ENCODE assay signal across 8 cellular contexts in the genomic region with DNA sequence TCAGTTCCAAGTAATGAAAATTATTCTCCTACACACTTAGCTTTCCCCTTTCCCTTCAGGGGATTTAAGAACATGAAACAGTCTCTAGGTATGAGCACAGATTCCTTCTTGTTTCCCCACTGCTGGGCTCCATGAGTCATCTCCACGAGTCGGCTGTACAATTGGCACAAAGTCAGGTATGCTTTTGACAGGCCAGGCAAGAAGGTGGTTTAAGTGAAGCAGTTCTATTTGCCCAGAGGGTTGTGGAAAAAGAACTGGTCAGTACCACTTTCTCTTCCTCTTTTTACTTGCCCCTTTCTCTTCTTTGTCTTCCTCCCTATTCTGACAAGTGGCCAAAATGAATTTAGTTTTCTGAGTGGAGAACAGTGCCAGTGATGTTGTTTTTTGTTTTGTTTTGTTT. TPM values are rescaled to one million over a fixed set of nuclear protein-coding genes. Genes with fewer than 3 reads are reported as not detected.
DNase-seq lines count a peak whose midpoint lies in the region; ATAC-seq and TF ChIP-seq lines count a peak whose summit lies in the region.

No MANE protein-coding gene starts in this region.

- H3K9me2 ChIP-seq in OCI-LY7 (ENCODE audit: insufficient read depth, low read length): no peaks in the 10 kb centered on the region

- POLR2A ChIA-PET in activated CD4-positive, alpha-beta T cell treated with anti-CD3 and anti-CD28 coated beads, Interleukin-2, amount 10 ng/mL, durations not matched to agents 7 days and 5 days (lab: Charles Lee): no interaction called here
- POLR2A ChIA-PET in OCI-LY7 (lab: Charles Lee): no interaction called here

- no peak overlapping the region for H2AFZ ChIP-seq in OCI-LY7 (ENCODE audit: low read length)

- BruUV-seq in OCI-LY7 (replicated peaks; lab: Mats Ljungman, UMichigan): no TSS peak

- H3K9me3 ChIP-seq in OCI-LY7 (ENCODE audit: low read length): no peaks in the 10 kb centered on the region

- CTCF ChIA-PET in activated CD4-positive, alpha-beta T cell treated with anti-CD3 and anti-CD28 coated beads, Interleukin-2, amount 10 ng/mL, durations not matched to agents 7 days and 5 days (lab: Charles Lee): no interaction called here
- CTCF ChIA-PET in OCI-LY7 (lab: Charles Lee; ENCODE audit: unreplicated experiment): no interaction called here

- no peak overlapping the region for H3K4me3 ChIP-seq in OCI-LY7 (ENCODE audit: low read depth, low read length, poor library complexity, severe bottlenecking)
- no peak overlapping the region for H3K4me3 ChIP-seq in epithelial cell of proximal tubule (ENCODE audit: low read depth, low read length)

- no peaks in the 10 kb centered on the region for H3K9me3 Mint-ChIP-seq in activated CD4-positive, alpha-beta T cell treated with anti-CD3 and anti-CD28 coated beads, Interleukin-2, amount 10 ng/mL, durations not matched to agents 24 days and 14 days
- H3K9me3 Mint-ChIP-seq in activated CD4-positive, alpha-beta T cell treated with anti-CD3 and anti-CD28 coated beads, Interleukin-2, amount 10 ng/mL, durations not matched to agents 7 days and 5 days: no peaks in the 10 kb centered on the region

- H3K4me1 ChIP-seq in OCI-LY7 (ENCODE audit: insufficient read depth, low read length, poor library complexity, severe bottlenecking): peaks cover 8% of the 10 kb centered on the region

- no peak overlapping the region for H3K27ac ChIP-seq in OCI-LY7 (ENCODE audit: low read depth, low read length, poor library complexity, severe bottlenecking)

- H3K36me3 Mint-ChIP-seq in activated CD4-positive, alpha-beta T cell treated with anti-CD3 and anti-CD28 coated beads, Interleukin-2, amount 10 ng/mL, durations not matched to agents 24 days and 14 days (ENCODE audit: low read depth): peaks cover 47% of the 10 kb centered on the region
- H3K36me3 Mint-ChIP-seq in activated CD4-positive, alpha-beta T cell treated with anti-CD3 and anti-CD28 coated beads, Interleukin-2, amount 10 ng/mL, durations not matched to agents 7 days and 5 days (ENCODE audit: low read depth): peaks cover 43% of the 10 kb centered on the region

- DNase-seq in activated CD4-positive, alpha-beta T cell treated with anti-CD3 and anti-CD28 coated beads, Interleukin-2, amount 10 ng/mL, durations not matched to agents 24 days and 14 days: no peak
- no peak for DNase-seq in activated CD4-positive, alpha-beta T cell treated with anti-CD3 and anti-CD28 coated beads, Interleukin-2, amount 10 ng/mL, durations not matched to agents 7 days and 5 days
- DNase-seq in OCI-LY7 (ENCODE audit: low spot score) (peak; percentile 51), epithelial cell of proximal tubule (ENCODE audit: low read depth) (peak; percentile 93), pulmonary artery endothelial cell (ENCODE audit: low read depth, low spot score) (peak; percentile 88), NCI-H2029 (lab: John Stamatoyannopoulos, UW) (no peak)
- no peak for DNase-seq in activated effector memory CD4-positive, alpha-beta T cell treated with anti-CD3 and anti-CD28 coated beads, Interleukin-2, amount 50 U/mL, for 16 hours

- H3K27me3 Mint-ChIP-seq in activated CD4-positive, alpha-beta T cell treated with anti-CD3 and anti-CD28 coated beads, Interleukin-2, amount 10 ng/mL, durations not matched to agents 24 days and 14 days: no peaks in the 10 kb centered on the region
- no peaks in the 10 kb centered on the region for H3K27me3 Mint-ChIP-seq in activated CD4-positive, alpha-beta T cell treated with anti-CD3 and anti-CD28 coated beads, Interleukin-2, amount 10 ng/mL, durations not matched to agents 7 days and 5 days

- H3K4me3 Mint-ChIP-seq in activated CD4-positive, alpha-beta T cell treated with anti-CD3 and anti-CD28 coated beads, Interleukin-2, amount 10 ng/mL, durations not matched to agents 24 days and 14 days: no peak overlapping the region
- H3K4me3 Mint-ChIP-seq in activated CD4-positive, alpha-beta T cell treated with anti-CD3 and anti-CD28 coated beads, Interleukin-2, amount 10 ng/mL, durations not matched to agents 7 days and 5 days: no peak overlapping the region

- H3K27ac Mint-ChIP-seq in activated CD4-positive, alpha-beta T cell treated with anti-CD3 and anti-CD28 coated beads, Interleukin-2, amount 10 ng/mL, durations not matched to agents 24 days and 14 days: peak overlapping the region; percentile 68
- H3K27ac Mint-ChIP-seq in activated CD4-positive, alpha-beta T cell treated with anti-CD3 and anti-CD28 coated beads, Interleukin-2, amount 10 ng/mL, durations not matched to agents 7 days and 5 days: no peak overlapping the region

- intact Hi-C loops in activated CD4-positive, alpha-beta T cell treated with anti-CD3 and anti-CD28 coated beads, Interleukin-2, amount 10 ng/mL, durations not matched to agents 24 days and 14 days (cut with micrococcal nuclease): no loop called here
- intact Hi-C loops in OCI-LY7 (cut with micrococcal nuclease; ENCODE audit: unreplicated experiment): loop anchor here (1.0 kb wide), 1 partner anchor 16 kb away; the partner anchor contains the start of gene DYNC1H1

- peaks cover under 1% of the 10 kb centered on the region; the same call in 1 of the 2 replicates for H3K79me2 ChIP-seq in OCI-LY7 (ENCODE audit: insufficient read depth, low read depth, low read length)

- H3K36me3 ChIP-seq in OCI-LY7 (ENCODE audit: insufficient read depth, low read length): peaks cover 90% of the 10 kb centered on the region

- peaks cover 5% of the 10 kb centered on the region; the same call in 1 of the 2 replicates for H4K20me1 ChIP-seq in OCI-LY7 (ENCODE audit: insufficient read depth, low read length)

- TF ChIP-seq CTCF in OCI-LY7 (conservative IDR thresholded peaks at IDR 0.05; ENCODE audit: low read length): no peak
- TF ChIP-seq CTCF in epithelial cell of proximal tubule (conservative IDR thresholded peaks at IDR 0.05; ENCODE audit: low read depth, low read length): no peak

- peaks cover 2% of the 10 kb centered on the region for H3K4me1 Mint-ChIP-seq in activated CD4-positive, alpha-beta T cell treated with anti-CD3 and anti-CD28 coated beads, Interleukin-2, amount 10 ng/mL, durations not matched to agents 24 days and 14 days
- H3K4me1 Mint-ChIP-seq in activated CD4-positive, alpha-beta T cell treated with anti-CD3 and anti-CD28 coated beads, Interleukin-2, amount 10 ng/mL, durations not matched to agents 7 days and 5 days: peaks cover 3% of the 10 kb centered on the region

- no peak overlapping the region for H3K4me2 ChIP-seq in OCI-LY7 (ENCODE audit: low read length)

- ATAC-seq in HG02885 (IDR thresholded peaks at IDR 0.05; ENCODE audit: poor library complexity, unreplicated experiment): peak; percentile 75

RNA-seq across cellular contexts. Expression of gene DYNC1H1, which starts 16.3 kb away (rescaled TPM):
- 265 and 272 TPM in 2 replicates for total RNA-seq in activated CD4-positive, alpha-beta T cell treated with anti-CD3 and anti-CD28 coated beads, Interleukin-2, amount 10 ng/mL, durations not matched to agents 24 days and 14 days
- 100 to 1,000 TPM; 262 to 264 TPM for total RNA-seq in activated CD4-positive, alpha-beta T cell treated with anti-CD3 and anti-CD28 coated beads, Interleukin-2, amount 10 ng/mL, durations not matched to agents 7 days and 5 days
- total RNA-seq in OCI-LY7 (2014; rRNA removed; shearing (Covaris generic)): 207 and 209 TPM in 2 replicates
- 291 TPM in 2 replicates for total RNA-seq in OCI-LY7 (2022)
- total RNA-seq in epithelial cell of proximal tubule: 300 and 402 TPM in 2 replicates
- 659 and 893 TPM in 2 replicates for total RNA-seq in pulmonary artery endothelial cell

Comparison
In these comparisons a context has a peak if more than half of its experiments do, and no peak if none do; other contexts are left out.
1. DNase-seq: peak in OCI-LY7 (single experiment), epithelial cell of proximal tubule (single experiment) and pulmonary artery endothelial cell (single experiment); none in activated CD4-positive, alpha-beta T cell treated with anti-CD3 and anti-CD28 coated beads, Interleukin-2, amount 10 ng/mL, durations not matched to agents 24 days and 14 days (single experiment), activated CD4-positive, alpha-beta T cell treated with anti-CD3 and anti-CD28 coated beads, Interleukin-2, amount 10 ng/mL, durations not matched to agents 7 days and 5 days (single experiment), activated effector memory CD4-positive, alpha-beta T cell treated with anti-CD3 and anti-CD28 coated beads, Interleukin-2, amount 50 U/mL, for 16 hours (single experiment) and NCI-H2029 (single experiment).